Comparison of ENCODE assay signal across 8 cellular contexts in genomic region chr5:54217826-54218503, GRCh38.
DNase-seq lines count a peak whose midpoint lies in the region; ATAC-seq, FAIRE-seq and TF ChIP-seq lines count a peak whose summit lies in the region.

No MANE protein-coding gene starts in this region.

- H3K9ac ChIP-seq in SK-N-SH, result no peak overlapping the region

- no peak overlapping the region for H3K27ac Mint-ChIP-seq in CD4-positive, alpha-beta memory T cell
- no peak overlapping the region for H3K27ac Mint-ChIP-seq in nephron progenitor cell

- no peak overlapping the region for H2AFZ ChIP-seq in SK-N-SH (ENCODE audit: low read depth)

- H3K36me3 ChIP-seq in CD4-positive, alpha-beta memory T cell (ENCODE audit: insufficient read depth, low read length), result no peaks in the 10 kb centered on the region
- no peaks in the 10 kb centered on the region for H3K36me3 ChIP-seq in SK-N-SH (replicated peaks in 1 of 2; ENCODE audit: control insufficient read depth in 1 of 2, insufficient read depth in 2 of 2, low read length in 1 of 2)

- no peak overlapping the region for H3K4me2 ChIP-seq in SK-N-SH

- POLR2A ChIA-PET in CD4-positive, alpha-beta memory T cell (lab: Charles Lee; ENCODE audit: partially characterized antibody), result no interaction called here
- POLR2A ChIA-PET in SK-N-SH (lab: Yijun Ruan, JAX), result no interaction called here

- no peaks in the 10 kb centered on the region for H3K4me1 ChIP-seq in CD4-positive, alpha-beta memory T cell (ENCODE audit: insufficient read depth, low read length)
- peaks cover 0 to 2% of the 10 kb centered on the region in 2 experiments; a peak in 3 of 4 replicates for H3K4me1 ChIP-seq in SK-N-SH (ENCODE audit: control insufficient read depth in 1 of 2, insufficient read depth in 2 of 2, low read depth in 1 of 2, low read length in 1 of 2)

- peak in 4 of 5 donors; percentile 10 to 32 (median 22) for DNase-seq in CD4-positive, alpha-beta memory T cell
- peak; percentile 9 for DNase-seq in GM19239 (ENCODE audit: insufficient read length, low spot score)
- DNase-seq in NCI-H1092 (lab: John Stamatoyannopoulos, UW), result peak; percentile 24
- peak; percentile 45 for DNase-seq in SK-N-SH
- peak; percentile 82 for DNase-seq in fibroblast of mammary gland (ENCODE audit: low read depth)
- peak; percentile 29 for DNase-seq in nephron progenitor cell
- no peak for DNase-seq in central memory CD4-positive, alpha-beta T cell

- no peak overlapping the region for H3K4me3 Mint-ChIP-seq in CD4-positive, alpha-beta memory T cell
- H3K4me3 Mint-ChIP-seq in nephron progenitor cell, result no peak overlapping the region

- H3K27me3 ChIP-seq in CD4-positive, alpha-beta memory T cell (ENCODE audit: insufficient read depth, low read length), result no peaks in the 10 kb centered on the region
- H3K27me3 ChIP-seq in SK-N-SH (ENCODE audit: insufficient read depth), result no peaks in the 10 kb centered on the region

- CTCF ChIA-PET in CD4-positive, alpha-beta memory T cell (lab: Charles Lee; ENCODE audit: partially characterized antibody), result interaction anchor here (2.0 kb wide), 1 partner anchor 11 kb away, joined by 9 read pairs; no protein-coding TSS in a partner anchor
- CTCF ChIA-PET in SK-N-SH (lab: Yijun Ruan, JAX), result interaction anchor here (1.0 to 1.2 kb wide), 3 partner anchors 12 to 740 kb away, joined by 3 read pairs; no protein-coding TSS in a partner anchor

- H4K20me1 ChIP-seq in SK-N-SH (ENCODE audit: insufficient read depth), result no peaks in the 10 kb centered on the region

- TF ChIP-seq RAD21 in SK-N-SH (IDR thresholded peaks at IDR 0.05; ENCODE audit: low read length), result peak; percentile 93

- H3K27ac ChIP-seq in CD4-positive, alpha-beta memory T cell (ENCODE audit: low read depth, low read length), result no peak overlapping the region
- H3K27ac ChIP-seq in SK-N-SH (ENCODE audit: low read depth in 2 of 2, low read length in 1 of 2), result no peak overlapping the region

- WGBS in SK-N-SH (ENCODE audit: low lambda C conversion rate), result 49% methylated on average over 8 of the region's 8 CpGs

- no peak for ATAC-seq in HG03045 (IDR thresholded peaks at IDR 0.05; ENCODE audit: unreplicated experiment)

- H3K9me3 Mint-ChIP-seq in CD4-positive, alpha-beta memory T cell, result no peaks in the 10 kb centered on the region
- H3K9me3 Mint-ChIP-seq in nephron progenitor cell, result no peaks in the 10 kb centered on the region

- intact Hi-C loops in CD4-positive, alpha-beta memory T cell (cut with micrococcal nuclease), result loop anchor here (1.0 kb wide), 2 partner anchors 740 to 1270 kb away; no protein-coding TSS in a partner anchor

- no peak for TF ChIP-seq EP300 in SK-N-SH (IDR thresholded peaks at IDR 0.05; ENCODE audit: borderline replicate concordance in 1 of 2, low read depth in 1 of 2, low read length in 1 of 2)

- H3K4me1 Mint-ChIP-seq in CD4-positive, alpha-beta memory T cell, result peaks cover 3 to 11% (median 7%) of the 10 kb centered on the region in 4 donors
- H3K4me1 Mint-ChIP-seq in nephron progenitor cell, result peaks cover 88% of the 10 kb centered on the region

- FAIRE-seq in GM19239 (lab: Jason Lieb, UNC), result peak; percentile 21

- no peaks in the 10 kb centered on the region for H3K79me2 ChIP-seq in SK-N-SH (ENCODE audit: insufficient read depth)

- no peaks in the 10 kb centered on the region for H3K9me2 ChIP-seq in SK-N-SH

- peak; percentile 83 for TF ChIP-seq CTCF in SK-N-SH (IDR thresholded peaks at IDR 0.05)
- peak; percentile 87 for TF ChIP-seq CTCF in fibroblast of mammary gland (conservative IDR thresholded peaks at IDR 0.05; ENCODE audit: control insufficient read depth, insufficient read depth, low read depth, low read length)
- TF ChIP-seq CTCF in nephron progenitor cell (IDR thresholded peaks at IDR 0.05), result peak; percentile 80

- peaks cover 3% of the 10 kb centered on the region for H3F3A ChIP-seq in SK-N-SH (replicated peaks; ENCODE audit: insufficient read depth)

- H3K36me3 Mint-ChIP-seq in CD4-positive, alpha-beta memory T cell, result no peaks in the 10 kb centered on the region
- no peaks in the 10 kb centered on the region for H3K36me3 Mint-ChIP-seq in nephron progenitor cell (ENCODE audit: low read depth)

- no peaks in the 10 kb centered on the region for H3K9me3 ChIP-seq in CD4-positive, alpha-beta memory T cell (ENCODE audit: control insufficient read depth in 1 of 2, low read length in 2 of 2)
- no peaks in the 10 kb centered on the region for H3K9me3 ChIP-seq in SK-N-SH

- H3K27me3 Mint-ChIP-seq in CD4-positive, alpha-beta memory T cell, result no peaks in the 10 kb centered on the region
- H3K27me3 Mint-ChIP-seq in nephron progenitor cell (ENCODE audit: low read depth, poor library complexity), result no peaks in the 10 kb centered on the region

- no peak overlapping the region for H3K4me3 ChIP-seq in CD4-positive, alpha-beta memory T cell (ENCODE audit: low read length in 2 of 2)
- H3K4me3 ChIP-seq in SK-N-SH (ENCODE audit: low read depth in 2 of 2, low read length in 1 of 2), result no peak overlapping the region
- H3K4me3 ChIP-seq in fibroblast of mammary gland (ENCODE audit: control insufficient read depth, low read depth, low read length), result no peak overlapping the region

TF ChIP-seq in SK-N-SH, 30 proteins besides CTCF, POLR2A, EP300 and RAD21:
- TF ChIP-seq FOXJ3 (CRISPR knock-in tag; IDR thresholded peaks at IDR 0.05) (no peak), SMC3 (IDR thresholded peaks at IDR 0.05; ENCODE audit: low read depth, low read length) (peak; percentile 80), NRF1 (IDR thresholded peaks at IDR 0.05; ENCODE audit: low read depth, low read length) (no peak)
TF ChIP-seq in SK-N-SH: peak in this region for 1.
